16 cellular contexts compared by ENCODE assay signal in the genomic region with DNA sequence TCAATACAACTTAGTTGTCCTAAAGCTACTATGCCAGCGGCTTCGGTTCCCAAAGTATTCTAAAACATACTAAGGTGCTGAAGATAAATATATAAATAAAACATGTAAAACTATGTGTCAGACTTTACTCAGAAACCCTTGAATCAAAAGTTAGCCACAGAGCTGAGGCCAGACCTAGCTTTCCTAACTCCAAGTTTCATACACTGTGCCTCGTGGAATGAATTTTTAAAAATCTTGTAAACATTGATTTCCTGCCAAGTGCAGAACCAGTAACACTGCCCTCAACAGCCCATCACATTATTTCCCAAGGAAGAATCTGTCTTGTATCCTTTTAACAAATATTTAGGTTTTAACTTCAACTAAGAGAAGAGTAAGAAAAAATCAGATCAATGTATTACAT. TPM values are rescaled to one million over a fixed set of nuclear protein-coding genes. Genes with fewer than 3 reads are reported as not detected.
A peak's percentile ranks its signal among the peaks of the same experiment; 100 is the strongest.
DNase-seq lines count a peak whose midpoint lies in the region; ATAC-seq and TF ChIP-seq lines count a peak whose summit lies in the region.
"Had no signal": no experiment of that assay in that cellular context is flagged by ENCODE, and none has a peak within 500 bp of the region (broad histone marks: within the 10 kb centered on the region; RNA-seq: fewer than 3 reads in every experiment).

No MANE protein-coding gene starts in this region.

- H3K9ac ChIP-seq in GM23248 = peak overlapping the region; percentile 16; the same call in 1 of the 2 replicates

- no peak for ATAC-seq in HG03025 (IDR thresholded peaks at IDR 0.05; ENCODE audit: low FRiP score, unreplicated experiment)
- ATAC-seq: heart right ventricle had no signal

- intact Hi-C loops in head of caudate nucleus (cut with DNase I) = no loop called here

- no peaks in the 10 kb centered on the region for H3K79me2 ChIP-seq in GM23248 (ENCODE audit: insufficient read depth)
- H3K79me2 ChIP-seq in hepatocyte = no peaks in the 10 kb centered on the region

- H2AFZ ChIP-seq in GM23248 (no peak overlapping the region), hepatocyte (no peak overlapping the region)

- POLR2A ChIA-PET in AG04449 (lab: Yijun Ruan, JAX) = no interaction called here

- in situ Hi-C loops in GM23248 (cut with MboI) = no loop called here

- H3F3A ChIP-seq in GM23248 (ENCODE audit: insufficient read depth) = peaks cover 34% of the 10 kb centered on the region

- H3K27ac ChIP-seq in GM23248 (peak overlapping the region; percentile 44), hepatocyte (peak overlapping the region; percentile 18)
- H3K27ac ChIP-seq: heart right ventricle, uterus had no signal

- H4K20me1 ChIP-seq in GM23248 (ENCODE audit: insufficient read depth) (no peaks in the 10 kb centered on the region), hepatocyte (ENCODE audit: insufficient read depth, poor library complexity, severe bottlenecking) (no peaks in the 10 kb centered on the region)

- H3K27me3 ChIP-seq in GM23248 (replicated peaks; ENCODE audit: insufficient read depth) (no peaks in the 10 kb centered on the region), hepatocyte (no peaks in the 10 kb centered on the region)
- H3K27me3 ChIP-seq: heart right ventricle, uterus had no signal

- H3K4me1 ChIP-seq in GM23248 (ENCODE audit: insufficient read depth) (peaks cover 26% of the 10 kb centered on the region), hepatocyte (ENCODE audit: insufficient read depth) (peaks cover 4% of the 10 kb centered on the region)
- H3K4me1 ChIP-seq: heart right ventricle, uterus had no signal

- H3K9me2 ChIP-seq in GM23248 (ENCODE audit: insufficient read depth) (no peaks in the 10 kb centered on the region), hepatocyte (replicated peaks; ENCODE audit: insufficient read depth) (no peaks in the 10 kb centered on the region)

- H3K9me3 ChIP-seq in GM23248 (ENCODE audit: low read depth) = no peaks in the 10 kb centered on the region
- no peaks in the 10 kb centered on the region for H3K9me3 ChIP-seq in hepatocyte (ENCODE audit: low read depth)
- H3K9me3 ChIP-seq: heart right ventricle, uterus had no signal

- TF ChIP-seq CTCF in AG04449 (IDR thresholded peaks at IDR 0.05; ENCODE audit: insufficient read depth, low read length, missing control alignments) = no peak
- TF ChIP-seq CTCF in cardiac fibroblast (IDR thresholded peaks at IDR 0.05; ENCODE audit: low read depth, low read length) = no peak
- no peak for TF ChIP-seq CTCF in hepatocyte (IDR thresholded peaks at IDR 0.05; ENCODE audit: poor library complexity)

- H3K36me3 ChIP-seq in GM23248 (ENCODE audit: low read depth) (no peaks in the 10 kb centered on the region; the same call in none of the 2 replicates), hepatocyte (replicated peaks; ENCODE audit: insufficient read depth, low read depth) (no peaks in the 10 kb centered on the region)
- H3K36me3 ChIP-seq: uterus had no signal

- 62 to 67% methylated on average over 3 of the region's 3 CpGs for WGBS in GM23248 (ENCODE audit: low coverage in 1 of 2, low lambda C conversion rate in 2 of 2, missing lambda C conversion rate in 2 of 2), 2 experiments
- 79% methylated on average over 3 of the region's 3 CpGs for WGBS in hepatocyte (ENCODE audit: low lambda C conversion rate, missing lambda C conversion rate)

- no peak overlapping the region for H3K4me2 ChIP-seq in GM23248 (ENCODE audit: unreplicated experiment)
- no peak overlapping the region for H3K4me2 ChIP-seq in hepatocyte

- H3K4me3 ChIP-seq in AG04449 (ENCODE audit: low read depth, low read length) (no peak overlapping the region), GM23248 (no peak overlapping the region), cardiac fibroblast (replicated peaks in 1 of 2; ENCODE audit: low read depth in 2 of 2, low read length in 2 of 2) (no peak overlapping the region), hepatocyte (no peak overlapping the region)
- H3K4me3 ChIP-seq: heart right ventricle, uterus had no signal

- DNase-seq in AG04449 (ENCODE audit: low read depth, low spot score) (peak; percentile 72), GM23248 (peak; percentile 83), cardiac fibroblast (ENCODE audit: low read depth in 2 of 2) (peak; percentile 58 to 61), hepatocyte (ENCODE audit: low spot score) (no peak), NCI-H187 (lab: John Stamatoyannopoulos, UW) (no peak), head of caudate nucleus (no peak), pons (ENCODE audit: low spot score) (no peak)
- DNase-seq: activated naive CD8-positive, alpha-beta T cell treated with anti-CD3 and anti-CD28 coated beads for 36 hours; activated T-cell treated with anti-CD3 and anti-CD28 coated beads for 4 hours; endodermal cell; heart right ventricle; islet precursor cell; NCI-H1694; NCI-H446; uterus had no signal

- CTCF ChIA-PET in AG04449 (lab: Yijun Ruan, JAX) = interaction anchor here (1.1 to 2.1 kb wide), 4 partner anchors 10 to 430 kb away, joined by 4 to 6 read pairs (median 4); no protein-coding TSS in a partner anchor

RNA-seq across cellular contexts. Expression of a gene that starts 36.4 kb away (rescaled TPM):
- total RNA-seq in GM23248 (2014; rRNA removed; shearing (Covaris generic)) = 4.6 and 8.2 TPM in 2 replicates
- 14.3 and 18.1 TPM in 2 replicates for polyA plus RNA-seq in GM23248 (2016; fragmentation: Nextera tagmentation; extraction: Ambion mirVana)
- 9.6 and 10.2 TPM in 2 replicates for total RNA-seq in hepatocyte
- polyA plus RNA-seq in hepatocyte = 14.1 and 20.7 TPM in 2 replicates

Comparison
In these comparisons a context has a peak if more than half of its experiments do, and no peak if none do; other contexts are left out.
1. DNase-seq: peak in AG04449 (single experiment), GM23248 (single experiment) and cardiac fibroblast (2 of 2); none in hepatocyte (single experiment), NCI-H187 (0 of 2), head of caudate nucleus (0 of 42) and pons (single experiment).